In the genomic region with DNA sequence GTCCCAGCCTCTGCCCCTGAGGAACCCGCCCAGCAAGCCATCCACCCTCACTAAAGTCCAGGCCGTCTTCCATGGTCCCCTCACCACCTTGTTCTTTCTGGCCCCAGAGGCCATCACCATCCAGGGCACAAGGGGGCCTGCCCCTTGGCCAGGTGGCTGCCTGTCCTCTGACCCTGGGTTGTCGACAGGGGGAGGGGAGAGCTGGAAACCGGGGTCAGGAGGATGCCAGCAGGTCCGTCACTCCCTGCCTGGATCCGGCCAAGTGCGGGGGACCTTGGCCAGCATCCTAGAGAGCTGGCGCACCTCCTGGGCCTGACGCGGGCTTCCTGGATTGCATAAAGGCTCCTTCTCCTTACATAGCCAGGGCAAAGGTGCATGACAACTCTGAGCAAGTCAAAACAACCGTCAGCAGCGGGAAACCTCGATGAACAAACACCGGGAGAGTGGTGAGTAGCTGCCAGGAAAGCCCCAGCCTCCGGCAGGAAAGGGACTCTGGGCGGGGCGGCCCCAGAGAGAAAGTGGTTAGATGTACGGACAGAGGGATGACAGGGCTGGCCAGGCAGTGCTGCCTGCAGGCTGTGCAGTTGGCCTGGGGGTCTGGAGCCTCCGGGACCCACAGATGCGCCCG, we compare ENCODE assay signal across 7 cellular contexts.
DNase-seq lines count a peak whose midpoint lies in the region; ATAC-seq, FAIRE-seq and TF ChIP-seq lines count a peak whose summit lies in the region.
"Not testable (repeated sequence)": the region's sequence is repeated elsewhere in the genome, so short reads cannot be mapped to it uniquely, and the experiment has no call there.

No MANE protein-coding gene starts in this region.

- TF ChIP-seq EP300 in GM12878 (IDR thresholded peaks at IDR 0.05; ENCODE audit: borderline replicate concordance in 1 of 2, control insufficient read depth in 1 of 2, low read depth in 2 of 2, low read length in 2 of 2); HepG2 (IDR thresholded peaks at IDR 0.05; ENCODE audit: low read depth in 2 of 2, low read length in 2 of 2); HepG2 (CRISPR knock-in tag; IDR thresholded peaks at IDR 0.05; ENCODE audit: borderline replicate concordance): not testable (repeated sequence)

- H3K4me2 ChIP-seq in IMR-90 (ENCODE audit: low read depth, low read length); GM12878 (ENCODE audit: control insufficient read depth, insufficient read depth); HepG2 (ENCODE audit: low read depth, low read length): not testable (repeated sequence)

- H3K36me3 Mint-ChIP-seq in natural killer cell treated with Interleukin-12 subunit alpha and Interleukin-12 subunit beta and Interleukin-15 and Interleukin-18, amount 100 ng/mL, for 72 hours: not testable (repeated sequence)

- TF ChIP-seq POLR2A in IMR-90 (IDR thresholded peaks at IDR 0.05; ENCODE audit: low read depth, low read length); GM12878 (IDR thresholded peaks at IDR 0.05; ENCODE audit: low read depth, low read length); HepG2 (IDR thresholded peaks at IDR 0.05; ENCODE audit: insufficient read depth in 1 of 2, low read depth in 2 of 2, low read length in 2 of 2); gastrocnemius medialis (IDR thresholded peaks at IDR 0.05): not testable (repeated sequence)

- CTCF ChIA-PET in IMR-90 (lab: Yijun Ruan, JAX); GM12878 (lab: Yijun Ruan, JAX); HepG2 (lab: Yijun Ruan, JAX; ENCODE audit: low intra/inter-chr PET ratio, low total read pairs): not testable (repeated sequence)

- RAD21 ChIA-PET in GM12878 (lab: Charles Lee; ENCODE audit: unreplicated experiment): not testable (repeated sequence)

- in situ Hi-C loops in IMR-90 (cut with MboI; ENCODE audit: low sequenced_read_pairs); GM12878 (cut with MboI); HepG2 (cut with HindIII; ENCODE audit: extremely low pct_ligation_motif_present, low pct_unique_long_range_greater_than_20kb); gastrocnemius medialis (cut with MboI; ENCODE audit: low sequenced_read_pairs in 4 of 4): not testable (repeated sequence)

- not testable (repeated sequence) for H3K4me1 Mint-ChIP-seq in natural killer cell treated with Interleukin-12 subunit alpha and Interleukin-12 subunit beta and Interleukin-15 and Interleukin-18, amount 100 ng/mL, for 72 hours (ENCODE audit: low read depth in 2 of 2)

- not testable (repeated sequence) for H3K36me3 ChIP-seq in IMR-90 (ENCODE audit: control insufficient read depth, insufficient read depth, low read length); GM12878 (ENCODE audit: control insufficient read depth in 2 of 2, insufficient read depth in 2 of 2, low read length in 1 of 2); HepG2 (replicated peaks in 1 of 2; ENCODE audit: control insufficient read depth in 1 of 2, insufficient read depth in 2 of 2, low read length in 2 of 2); gastrocnemius medialis

- H4K8ac ChIP-seq in IMR-90 (ENCODE audit: low read depth in 2 of 2, low read length in 2 of 2): not testable (repeated sequence)

- not testable (repeated sequence) for H4K5ac ChIP-seq in IMR-90 (ENCODE audit: low read depth, low read length)

- not testable (repeated sequence) for DNase-seq in IMR-90; GM12878 (ENCODE audit: low read depth, low spot score); Right ventricle myocardium inferior (ENCODE audit: missing footprints); left ventricle myocardium superior; HepG2 (ENCODE audit: low spot score); natural killer cell treated with Interleukin-12 subunit alpha and Interleukin-12 subunit beta and Interleukin-15 and Interleukin-18, amount 100 ng/mL, for 72 hours (ENCODE audit: low spot score); gastrocnemius medialis

- ATAC-seq in IMR-90 (ENCODE audit: low read depth): peak; percentile 78
- peak; percentile 41; the same call in 2 of the 3 replicates for ATAC-seq in GM12878
- ATAC-seq in Right ventricle myocardium inferior: peak; percentile 60
- ATAC-seq in left ventricle myocardium superior: peak; percentile 75
- peak; percentile 90 for ATAC-seq in HepG2
- peak; percentile 51 to 74 for ATAC-seq in natural killer cell treated with Interleukin-12 subunit alpha and Interleukin-12 subunit beta and Interleukin-15 and Interleukin-18, amount 100 ng/mL, for 72 hours
- peak; percentile 62 to 73 for ATAC-seq in gastrocnemius medialis

- H2BK120ac ChIP-seq in IMR-90 (ENCODE audit: low read depth, low read length): not testable (repeated sequence)

- BruUV-seq in IMR-90 (replicated peaks; lab: Mats Ljungman, UMichigan); GM12878 (replicated peaks; lab: Mats Ljungman, UMichigan); HepG2 (replicated peaks; lab: Mats Ljungman, UMichigan): not testable (repeated sequence)

- H3K79me2 ChIP-seq in GM12878 (ENCODE audit: control insufficient read depth, insufficient read depth, low read length); HepG2 (ENCODE audit: insufficient read depth, low read length): not testable (repeated sequence)

- H3K4ac ChIP-seq in IMR-90 (ENCODE audit: low read depth, low read length): not testable (repeated sequence)

- H2AFZ ChIP-seq in IMR-90 (replicated peaks; ENCODE audit: low read length, poor library complexity); GM12878 (ENCODE audit: control insufficient read depth, low read depth, low read length); HepG2 (ENCODE audit: low read length): not testable (repeated sequence)

- H3K4me3 Mint-ChIP-seq in natural killer cell treated with Interleukin-12 subunit alpha and Interleukin-12 subunit beta and Interleukin-15 and Interleukin-18, amount 100 ng/mL, for 72 hours: not testable (repeated sequence)

- H3K56ac ChIP-seq in IMR-90 (ENCODE audit: extremely low read depth, insufficient read depth, low read length): not testable (repeated sequence)

- H3K14ac ChIP-seq in IMR-90 (replicated peaks; ENCODE audit: low read depth, low read length): not testable (repeated sequence)

- H3K79me1 ChIP-seq in IMR-90 (ENCODE audit: low read depth in 1 of 2, low read length in 2 of 2): not testable (repeated sequence)

- not testable (repeated sequence) for H3K18ac ChIP-seq in IMR-90 (ENCODE audit: low read depth, low read length)

- not testable (repeated sequence) for TF ChIP-seq RAD21 in IMR-90 (IDR thresholded peaks at IDR 0.05; ENCODE audit: low read length); GM12878 (IDR thresholded peaks at IDR 0.05; ENCODE audit: insufficient read depth, low read depth, low read length); HepG2 (CRISPR knock-in tag; IDR thresholded peaks at IDR 0.05)

- not testable (repeated sequence) for H2BK20ac ChIP-seq in IMR-90 (ENCODE audit: low read depth, low read length)

- not testable (repeated sequence) for H3K4me3 ChIP-seq in IMR-90 (ENCODE audit: insufficient read depth, low read depth, low read length); GM12878; HepG2 (replicated peaks in 1 of 3; ENCODE audit: insufficient read depth in 1 of 3, low read depth in 2 of 3, low read length in 3 of 3); gastrocnemius medialis

- H3K9me3 Mint-ChIP-seq in natural killer cell treated with Interleukin-12 subunit alpha and Interleukin-12 subunit beta and Interleukin-15 and Interleukin-18, amount 100 ng/mL, for 72 hours: not testable (repeated sequence)

- H3K23ac ChIP-seq in IMR-90 (ENCODE audit: low read depth, low read length): not testable (repeated sequence)

- not testable (repeated sequence) for H3K9me1 ChIP-seq in IMR-90 (ENCODE audit: insufficient read depth, low read length)

- not testable (repeated sequence) for H2AK9ac ChIP-seq in IMR-90 (replicated peaks; ENCODE audit: low read depth, low read length, poor library complexity)

- not testable (repeated sequence) for H3K27me3 Mint-ChIP-seq in natural killer cell treated with Interleukin-12 subunit alpha and Interleukin-12 subunit beta and Interleukin-15 and Interleukin-18, amount 100 ng/mL, for 72 hours

- H3K9ac ChIP-seq in IMR-90 (ENCODE audit: low read depth, low read length); GM12878 (ENCODE audit: control insufficient read depth, insufficient read depth, low read length); HepG2 (ENCODE audit: insufficient read depth, low read depth, low read length): not testable (repeated sequence)

- not testable (repeated sequence) for H4K20me1 ChIP-seq in IMR-90 (ENCODE audit: insufficient read depth, low read length); GM12878 (ENCODE audit: control insufficient read depth, insufficient read depth); HepG2 (ENCODE audit: insufficient read depth, low read length)

- not testable (repeated sequence) for H2BK15ac ChIP-seq in IMR-90 (ENCODE audit: low read depth, low read length)

- POLR2A ChIA-PET in IMR-90 (lab: Charles Lee; ENCODE audit: unreplicated experiment); GM12878 (lab: Charles Lee); HepG2 (lab: Yijun Ruan, JAX): not testable (repeated sequence)

- H4K91ac ChIP-seq in IMR-90 (ENCODE audit: insufficient read depth, low read depth, low read length): not testable (repeated sequence)

- not testable (repeated sequence) for H3K4me1 ChIP-seq in IMR-90 (ENCODE audit: control insufficient read depth, insufficient read depth, low read length); GM12878 (ENCODE audit: control insufficient read depth, insufficient read depth, low read length); HepG2 (ENCODE audit: insufficient read depth, low read length); gastrocnemius medialis

- not testable (repeated sequence) for H3K27ac ChIP-seq in IMR-90 (ENCODE audit: insufficient read depth, low read length); GM12878 (ENCODE audit: control insufficient read depth, insufficient read depth); HepG2 (ENCODE audit: extremely low read length, insufficient read depth, low read length); gastrocnemius medialis

- dilution Hi-C loops in IMR-90 (cut with HindIII; ENCODE audit: low sequenced_read_pairs, unreplicated experiment): not testable (repeated sequence)

- not testable (repeated sequence) for H3K27ac Mint-ChIP-seq in natural killer cell treated with Interleukin-12 subunit alpha and Interleukin-12 subunit beta and Interleukin-15 and Interleukin-18, amount 100 ng/mL, for 72 hours

- H2BK5ac ChIP-seq in IMR-90 (ENCODE audit: low read depth, low read length, poor library complexity, severe bottlenecking): not testable (repeated sequence)

- FAIRE-seq in GM12878 (lab: Jason Lieb, UNC); HepG2 (lab: Jason Lieb, UNC): not testable (repeated sequence)

- WGBS in IMR-90 (ENCODE audit: extremely low coverage in 2 of 2, insufficient read length in 1 of 2), 2 experiments: no CpG with 5 or more reads among the region's 21 CpGs
- no CpG with 5 or more reads among the region's 21 CpGs for WGBS in GM12878 (ENCODE audit: insufficient coverage, insufficient replicate concordance, low lambda C conversion rate, missing lambda C conversion rate)
- no CpG with 5 or more reads among the region's 21 CpGs for WGBS in HepG2 (ENCODE audit: low lambda C conversion rate)

- H3K27me3 ChIP-seq in IMR-90 (ENCODE audit: control insufficient read depth, insufficient read depth, low read length); GM12878 (replicated peaks in 1 of 2; ENCODE audit: control insufficient read depth in 2 of 2, insufficient read depth in 2 of 2, low read length in 1 of 2); HepG2 (ENCODE audit: control insufficient read depth in 1 of 2, insufficient read depth in 2 of 2, low read length in 2 of 2); gastrocnemius medialis: not testable (repeated sequence)

- not testable (repeated sequence) for TF ChIP-seq CTCF in IMR-90 (conservative IDR thresholded peaks at IDR 0.05; ENCODE audit: low read depth, low read length); GM12878 (IDR thresholded peaks at IDR 0.05 in 2 of 3, conservative IDR thresholded peaks at IDR 0.05 in 1 of 3; ENCODE audit: control insufficient read depth in 2 of 3, extremely low read depth in 1 of 3, insufficient read depth in 1 of 3, low read depth in 3 of 3, low read length in 3 of 3); HepG2 (CRISPR knock-in tag; IDR thresholded peaks at IDR 0.05); gastrocnemius medialis (IDR thresholded peaks at IDR 0.05 in 4 of 5, conservative IDR thresholded peaks at IDR 0.05 in 1 of 5)

- SMC1A ChIA-PET in GM12878 (lab: Charles Lee; ENCODE audit: uncharacterized antibody, unreplicated experiment): not testable (repeated sequence)

- not testable (repeated sequence) for H2AK5ac ChIP-seq in IMR-90 (ENCODE audit: low read depth, low read length)

- intact Hi-C loops in IMR-90 (cut with micrococcal nuclease); GM12878 (cut with micrococcal nuclease; ENCODE audit: unreplicated experiment); Right ventricle myocardium inferior (cut with DNase I); left ventricle myocardium superior (cut with micrococcal nuclease); HepG2 (cut with micrococcal nuclease; ENCODE audit: unreplicated experiment); gastrocnemius medialis (cut with DNase I; ENCODE audit: low total_unique reads): not testable (repeated sequence)

- not testable (repeated sequence) for H3K9me3 ChIP-seq in IMR-90 (ENCODE audit: control insufficient read depth, insufficient read depth, low read length); GM12878 (replicated peaks; ENCODE audit: control insufficient read depth, insufficient read depth, low read length); HepG2 (ENCODE audit: low read length); gastrocnemius medialis
